In the genomic region with DNA sequence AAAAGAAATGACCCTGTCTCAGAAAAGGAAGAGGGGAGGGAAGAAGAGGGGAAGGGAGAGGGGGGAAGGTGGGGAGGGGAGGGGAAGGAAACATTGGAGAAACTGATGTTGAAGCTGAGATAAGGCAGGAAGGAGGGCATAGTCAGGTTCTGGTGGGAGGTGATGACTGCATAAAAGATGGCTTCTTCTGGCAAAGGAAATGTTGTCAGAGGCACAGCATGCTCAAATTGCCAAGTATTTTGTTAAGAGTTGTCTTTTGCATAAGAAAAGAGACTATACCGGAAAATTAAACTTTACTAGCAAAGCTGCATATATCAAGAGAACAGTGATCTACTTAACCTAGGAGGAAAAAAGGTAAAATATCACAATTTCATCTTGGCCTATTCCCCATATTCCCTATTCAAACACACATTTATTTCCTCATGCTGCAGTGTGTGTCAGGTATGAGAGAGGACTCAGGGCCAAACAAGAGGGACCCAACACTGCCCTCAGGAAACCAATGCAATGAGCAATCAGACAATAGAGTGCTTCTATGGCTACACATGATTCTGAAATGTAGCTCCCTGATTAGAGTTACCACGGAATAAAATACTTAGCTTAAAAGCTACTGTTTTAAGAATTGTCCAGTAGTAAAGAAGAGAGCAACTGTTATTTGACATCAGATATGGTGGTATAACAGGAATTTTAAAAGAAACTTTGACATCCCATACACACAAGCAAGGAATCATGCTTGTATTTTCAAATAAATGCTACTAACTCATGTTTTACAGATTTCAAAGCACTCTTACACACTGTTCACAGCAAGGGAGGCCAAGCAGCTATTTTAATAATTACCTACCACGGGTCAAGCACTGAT, we compare ENCODE assay signal across 1 cellular context.
TF ChIP-seq lines count a peak whose summit lies in the region.

No MANE protein-coding gene starts in this region.

TF ChIP-seq in IMR-90, 13 proteins besides CTCF, POLR2A, EP300 and RAD21 (continued from another document):
- TF ChIP-seq, protein P1, sequence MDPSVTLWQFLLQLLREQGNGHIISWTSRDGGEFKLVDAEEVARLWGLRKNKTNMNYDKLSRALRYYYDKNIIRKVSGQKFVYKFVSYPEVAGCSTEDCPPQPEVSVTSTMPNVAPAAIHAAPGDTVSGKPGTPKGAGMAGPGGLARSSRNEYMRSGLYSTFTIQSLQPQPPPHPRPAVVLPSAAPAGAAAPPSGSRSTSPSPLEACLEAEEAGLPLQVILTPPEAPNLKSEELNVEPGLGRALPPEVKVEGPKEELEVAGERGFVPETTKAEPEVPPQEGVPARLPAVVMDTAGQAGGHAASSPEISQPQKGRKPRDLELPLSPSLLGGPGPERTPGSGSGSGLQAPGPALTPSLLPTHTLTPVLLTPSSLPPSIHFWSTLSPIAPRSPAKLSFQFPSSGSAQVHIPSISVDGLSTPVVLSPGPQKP (IDR thresholded peaks at IDR 0.05; ENCODE audit: borderline replicate concordance, low read depth, low read length), result no peak
TF ChIP-seq in IMR-90: peak in this region for 0.
